Comparison of ENCODE assay signal across 8 cellular contexts in the genomic region with DNA sequence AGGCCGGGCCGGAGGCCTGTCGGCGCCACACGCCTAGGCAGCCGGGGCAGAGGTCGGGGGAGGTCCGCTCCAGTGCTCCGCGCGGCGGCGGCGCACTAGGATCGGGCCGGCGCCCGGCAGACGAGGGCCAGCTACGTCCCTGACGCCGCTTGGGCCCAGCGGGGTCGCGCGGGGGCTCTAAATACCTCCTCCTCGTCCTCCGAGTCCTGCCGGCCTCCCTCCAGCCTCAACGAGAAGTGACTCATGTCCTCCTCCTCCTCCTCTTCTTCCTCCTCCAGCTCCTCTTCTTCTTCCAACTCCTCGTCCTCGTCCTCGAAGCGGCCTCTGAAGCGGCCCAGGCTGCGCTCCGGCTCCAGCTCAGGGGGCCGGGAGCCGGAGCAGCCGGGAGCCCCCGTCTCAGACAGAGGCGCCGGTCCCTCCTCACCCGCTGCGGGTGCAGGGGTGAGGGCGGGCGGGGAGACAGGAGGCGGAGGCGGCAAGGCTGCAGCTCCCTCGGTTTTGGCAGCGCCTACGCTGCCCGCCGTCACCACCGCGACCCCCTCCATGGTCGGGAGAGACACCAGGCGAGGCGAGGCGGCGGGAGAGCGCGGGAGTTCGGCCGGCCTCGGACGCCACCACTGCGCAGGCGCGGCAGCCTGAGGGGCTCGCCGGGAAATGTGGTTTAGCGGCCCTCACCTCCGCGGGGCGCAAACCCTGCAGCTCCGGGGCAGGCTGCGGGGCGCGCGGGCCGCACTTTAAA. TPM values are rescaled to one million over a fixed set of nuclear protein-coding genes. Genes with fewer than 3 reads are reported as not detected.
DNase-seq lines count a peak whose midpoint lies in the region; ATAC-seq, FAIRE-seq and TF ChIP-seq lines count a peak whose summit lies in the region.

A gene with protein sequence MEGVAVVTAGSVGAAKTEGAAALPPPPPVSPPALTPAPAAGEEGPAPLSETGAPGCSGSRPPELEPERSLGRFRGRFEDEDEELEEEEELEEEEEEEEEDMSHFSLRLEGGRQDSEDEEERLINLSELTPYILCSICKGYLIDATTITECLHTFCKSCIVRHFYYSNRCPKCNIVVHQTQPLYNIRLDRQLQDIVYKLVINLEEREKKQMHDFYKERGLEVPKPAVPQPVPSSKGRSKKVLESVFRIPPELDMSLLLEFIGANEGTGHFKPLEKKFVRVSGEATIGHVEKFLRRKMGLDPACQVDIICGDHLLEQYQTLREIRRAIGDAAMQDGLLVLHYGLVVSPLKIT (minus strand): TSS at position 619 of the 739 bp plus-strand sequence. CDS start 74 bp downstream, at position 545.

- peak; percentile 55 for DNase-seq in SIG-M5 treated with dmso at 0.1 percent for 504 hours (lab: John Stamatoyannopoulos, UW; ENCODE audit: unreplicated experiment)
- DNase-seq in SIG-M5 (lab: John Stamatoyannopoulos, UW) = no peak
- DNase-seq in NCI-H2171 treated with DMSO at 0.1 percent for 48 hours (lab: John Stamatoyannopoulos, UW) = peak; percentile 68
- peak; percentile 42 for DNase-seq in bronchial epithelial cell (ENCODE audit: low read depth)
- peak; percentile 99 for DNase-seq in iPS-NIHi7 (ENCODE audit: extremely low spot score)
- DNase-seq in smooth muscle cell (lab: John Stamatoyannopoulos, UW; ENCODE audit: unreplicated experiment) = peak; percentile 61

- H3K9ac ChIP-seq in smooth muscle cell (ENCODE audit: low read depth) = peak within 1 kb of the TSS; percentile 58

- no peak for FAIRE-seq in bronchial epithelial cell (lab: Jason Lieb, UNC)

- under 1% methylated on average over 80 of the region's 82 CpGs for WGBS in smooth muscle cell (ENCODE audit: low lambda C conversion rate)

- H3K4me2 ChIP-seq in smooth muscle cell = peak within 1 kb of the TSS; percentile 90

- H2AFZ ChIP-seq in smooth muscle cell (ENCODE audit: low read depth) = peak within 1 kb of the TSS; percentile 98

- H3K27me3 ChIP-seq in bronchial epithelial cell (ENCODE audit: control insufficient read depth, insufficient read depth, low read length) (no peaks in the 10 kb centered on the region), smooth muscle cell (ENCODE audit: low read depth) (no peaks in the 10 kb centered on the region)

- H3F3A ChIP-seq in smooth muscle cell (ENCODE audit: low read depth) = no peaks in the 10 kb centered on the region

- H3K79me2 ChIP-seq in smooth muscle cell (ENCODE audit: low read depth) = peaks cover 13% of the 10 kb centered on the region

- TF ChIP-seq CTCF in WI38 (IDR thresholded peaks at IDR 0.05; ENCODE audit: low read depth, low read length) (no peak), bronchial epithelial cell (IDR thresholded peaks at IDR 0.05; ENCODE audit: insufficient read depth, low read length, severe bottlenecking) (peak; percentile 3), smooth muscle cell (IDR thresholded peaks at IDR 0.05; ENCODE audit: borderline replicate concordance, insufficient read depth, poor library complexity, severe bottlenecking) (no peak)

- peaks cover 9% of the 10 kb centered on the region for H3K4me1 ChIP-seq in smooth muscle cell (ENCODE audit: low read depth)

- H4K20me1 ChIP-seq in smooth muscle cell (ENCODE audit: low read depth) = no peaks in the 10 kb centered on the region

- H3K9me3 ChIP-seq in smooth muscle cell (replicated peaks; ENCODE audit: low read depth) = no peaks in the 10 kb centered on the region

- H3K36me3 ChIP-seq in bronchial epithelial cell (ENCODE audit: control insufficient read depth, insufficient read depth, low read length) (no peaks in the 10 kb centered on the region), smooth muscle cell (ENCODE audit: low read depth) (peaks cover 4% of the 10 kb centered on the region)

- peak; percentile 75 for ATAC-seq in HG02973 (IDR thresholded peaks at IDR 0.05; ENCODE audit: unreplicated experiment)

- H3K27ac ChIP-seq in smooth muscle cell (ENCODE audit: low read depth) = peak within 1 kb of the TSS; percentile 64

- H3K4me3 ChIP-seq in WI38 (ENCODE audit: low read depth, low read length) (peak within 1 kb of the TSS; percentile 77), bronchial epithelial cell (ENCODE audit: low read depth, low read length) (peak within 1 kb of the TSS; percentile 80), smooth muscle cell (peak within 1 kb of the TSS; percentile 85)

RNA-seq across cellular contexts. Expression of the gene that starts here (rescaled TPM):
- total RNA-seq in bronchial epithelial cell (11.1 and 12.9 TPM in 2 replicates), smooth muscle cell (8.2 and 10.4 TPM in 2 replicates)
- 8.1 and 9.1 TPM in 2 replicates for polyA plus RNA-seq in smooth muscle cell
